ENCODE assay signal across 8 cellular contexts in the genomic region with DNA sequence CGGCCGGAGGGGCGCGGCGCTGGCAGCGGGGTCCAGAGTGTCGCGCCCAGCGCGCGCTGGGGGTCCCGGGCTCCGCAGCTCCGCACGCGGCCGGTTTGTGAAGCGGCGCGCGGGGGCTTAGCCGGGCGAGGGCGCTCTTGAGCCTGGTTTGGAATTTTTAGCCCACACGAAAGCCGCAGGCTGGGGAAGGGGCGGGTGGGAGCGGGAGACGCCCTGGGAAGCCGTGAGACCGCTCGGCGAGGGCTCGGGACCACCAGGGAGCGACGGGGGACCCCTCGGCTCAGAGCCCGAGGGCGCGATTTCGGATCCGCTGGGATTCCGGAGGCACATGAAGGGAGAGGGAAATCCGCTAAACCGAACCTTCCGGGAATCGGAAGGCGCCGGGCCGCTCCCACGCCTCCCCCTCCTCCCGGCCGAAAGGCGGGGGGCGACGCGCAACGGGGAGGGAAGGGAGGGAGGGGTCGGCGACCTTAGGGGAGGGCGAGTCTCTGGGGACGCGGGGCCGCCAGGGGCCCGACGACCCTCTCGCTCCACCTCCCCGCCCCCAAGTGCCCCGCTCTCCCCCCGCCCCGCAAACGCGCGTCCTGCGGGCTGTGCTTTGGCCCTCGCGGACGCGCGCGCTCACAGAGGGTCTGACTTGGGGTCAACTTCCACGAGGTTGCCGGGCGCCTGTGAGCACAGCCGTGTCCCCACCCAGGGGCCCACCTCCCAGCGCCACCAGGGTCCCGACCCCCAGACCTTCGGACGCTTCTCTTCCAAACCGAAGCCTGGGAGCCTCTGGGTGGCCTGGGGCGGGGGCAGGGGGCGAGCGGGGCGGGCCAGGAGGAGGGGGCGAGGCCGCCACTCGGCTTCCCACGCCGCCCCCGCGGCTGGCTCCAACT.
DNase-seq lines count a peak whose midpoint lies in the region; ATAC-seq lines count a peak whose summit lies in the region.

No MANE protein-coding gene starts in this region.

- H3K4me1 ChIP-seq in effector memory CD4-positive, alpha-beta T cell (ENCODE audit: control insufficient read depth, insufficient read depth, low read length, poor library complexity, severe bottlenecking) = peaks cover 41% of the 10 kb centered on the region

- no peaks in the 10 kb centered on the region for H3K9me3 ChIP-seq in effector memory CD4-positive, alpha-beta T cell (ENCODE audit: control insufficient read depth, low read length)

- H3K4me3 ChIP-seq in effector memory CD4-positive, alpha-beta T cell (ENCODE audit: insufficient read depth, low read depth, low read length, poor library complexity, severe bottlenecking) = peak overlapping the region; percentile 44

- peaks cover 41% of the 10 kb centered on the region for H3K27me3 ChIP-seq in effector memory CD4-positive, alpha-beta T cell (replicated peaks; ENCODE audit: control insufficient read depth, insufficient read depth, low read length, poor library complexity, severe bottlenecking)

- no peak for ATAC-seq in HG02642 (IDR thresholded peaks at IDR 0.05; ENCODE audit: poor library complexity, unreplicated experiment)

- no peaks in the 10 kb centered on the region for H3K36me3 ChIP-seq in effector memory CD4-positive, alpha-beta T cell (ENCODE audit: control insufficient read depth, insufficient read depth, low read length)

- DNase-seq in ELR (ENCODE audit: low read depth) (peak; percentile 69), NCI-H1092 (lab: John Stamatoyannopoulos, UW) (peak; percentile 39), medulla oblongata (ENCODE audit: extremely low spot score) (peak; percentile 30), SW480 (ENCODE audit: low spot score) (no peak)
- peak; percentile 66 for DNase-seq in activated CD4-positive, alpha-beta T cell treated with anti-CD3 and anti-CD28 coated beads for 48 hours
- DNase-seq in effector memory CD4-positive, alpha-beta T cell = peak in 1 of 3 donors; percentile 6
- peak; percentile 16 for DNase-seq in stimulated activated CD8-positive, alpha-beta memory T cell treated with anti-CD3 and anti-CD28 coated beads, Interleukin-15, amount 100 ng/mL, for 1 hour (ENCODE audit: low read depth)

- no peak overlapping the region for H3K27ac ChIP-seq in effector memory CD4-positive, alpha-beta T cell (ENCODE audit: insufficient read depth, low read length, poor library complexity, severe bottlenecking)
